In genomic region chr12:55736780-55737580, GRCh38 we compare ENCODE assay signal across 8 cellular contexts. TPM values are rescaled to one million over a fixed set of nuclear protein-coding genes. Genes with fewer than 3 reads are reported as not detected.
DNase-seq lines count a peak whose midpoint lies in the region; ATAC-seq and TF ChIP-seq lines count a peak whose summit lies in the region.

No MANE protein-coding gene starts in this region.

- peak overlapping the region; percentile 80 for H3K4me2 ChIP-seq in DND-41 (ENCODE audit: insufficient read depth, low read length)

- H3K27ac ChIP-seq in DND-41 (ENCODE audit: low read length) (peak overlapping the region; percentile 67), endodermal cell (ENCODE audit: low read depth, low read length) (peak overlapping the region; percentile 77)

- no peaks in the 10 kb centered on the region for H3K36me3 Mint-ChIP-seq in activated CD4-positive, alpha-beta T cell treated with anti-CD3 and anti-CD28 coated beads, Interleukin-2, amount 10 ng/mL, durations not matched to agents 7 days and 5 days (ENCODE audit: low read depth)
- H3K36me3 Mint-ChIP-seq in endodermal cell (ENCODE audit: low read depth) = no peaks in the 10 kb centered on the region

- POLR2A ChIA-PET in activated CD4-positive, alpha-beta T cell treated with anti-CD3 and anti-CD28 coated beads, Interleukin-2, amount 10 ng/mL, durations not matched to agents 7 days and 5 days (lab: Charles Lee) = no interaction called here

- H3K27me3 ChIP-seq in DND-41 (ENCODE audit: insufficient read depth, low read length, poor library complexity) (no peaks in the 10 kb centered on the region), endodermal cell (ENCODE audit: control insufficient read depth, insufficient read depth, low read length, poor library complexity, severe bottlenecking) (no peaks in the 10 kb centered on the region)

- H3K36me3 ChIP-seq in DND-41 (ENCODE audit: insufficient read depth, low read length) = no peaks in the 10 kb centered on the region
- no peaks in the 10 kb centered on the region for H3K36me3 ChIP-seq in endodermal cell (ENCODE audit: control insufficient read depth, insufficient read depth, low read length)

- H4K20me1 ChIP-seq in DND-41 (ENCODE audit: insufficient read depth, low read length) = no peaks in the 10 kb centered on the region

- CTCF ChIA-PET in activated CD4-positive, alpha-beta T cell treated with anti-CD3 and anti-CD28 coated beads, Interleukin-2, amount 10 ng/mL, durations not matched to agents 7 days and 5 days (lab: Charles Lee) = interaction anchor here (0.5 to 8.2 kb wide), 18 partner anchors 9 to 452 kb away, joined by 3 to 75 read pairs (median 4); partner anchors contain the start of genes BLOC1S1, ORMDL2, RAB5B and RDH5

- H3K27me3 Mint-ChIP-seq in activated CD4-positive, alpha-beta T cell treated with anti-CD3 and anti-CD28 coated beads, Interleukin-2, amount 10 ng/mL, durations not matched to agents 7 days and 5 days = peaks cover 5% of the 10 kb centered on the region
- H3K27me3 Mint-ChIP-seq in endodermal cell (ENCODE audit: insufficient read depth) = no peaks in the 10 kb centered on the region

- 46 to 51% methylated on average over 6 of the region's 6 CpGs for WGBS in endodermal cell (ENCODE audit: insufficient coverage in 1 of 2, insufficient read length in 1 of 2), 2 experiments

- H3K9ac ChIP-seq in DND-41 (ENCODE audit: low read depth, low read length) (peak overlapping the region; percentile 59), endodermal cell (ENCODE audit: extremely low read depth, low read length, poor library complexity, severe bottlenecking) (no peak overlapping the region)

- peaks cover 35% of the 10 kb centered on the region for H3K4me1 Mint-ChIP-seq in activated CD4-positive, alpha-beta T cell treated with anti-CD3 and anti-CD28 coated beads, Interleukin-2, amount 10 ng/mL, durations not matched to agents 7 days and 5 days
- H3K4me1 Mint-ChIP-seq in endodermal cell = peaks cover 20% of the 10 kb centered on the region

- no peaks in the 10 kb centered on the region for H3K79me2 ChIP-seq in DND-41 (ENCODE audit: insufficient read depth, low read length)

- peak; percentile 91 for TF ChIP-seq CTCF in DND-41 (IDR thresholded peaks at IDR 0.05; ENCODE audit: borderline replicate concordance, extremely low read depth, low read length, poor library complexity, severe bottlenecking)
- TF ChIP-seq CTCF in endodermal cell (conservative IDR thresholded peaks at IDR 0.05) = peak; percentile 96

- H3K4me1 ChIP-seq in DND-41 (ENCODE audit: insufficient read depth, low read length) (peaks cover 24% of the 10 kb centered on the region), endodermal cell (ENCODE audit: control insufficient read depth, insufficient read depth, low read length) (no peaks in the 10 kb centered on the region)

- H3K4me3 Mint-ChIP-seq in activated CD4-positive, alpha-beta T cell treated with anti-CD3 and anti-CD28 coated beads, Interleukin-2, amount 10 ng/mL, durations not matched to agents 7 days and 5 days = peak overlapping the region; percentile 87
- H3K4me3 Mint-ChIP-seq in endodermal cell = peak overlapping the region; percentile 57

- peak overlapping the region; percentile 87 for H2AFZ ChIP-seq in DND-41 (ENCODE audit: low read depth, low read length)

- H3K27ac Mint-ChIP-seq in activated CD4-positive, alpha-beta T cell treated with anti-CD3 and anti-CD28 coated beads, Interleukin-2, amount 10 ng/mL, durations not matched to agents 7 days and 5 days = no peak overlapping the region
- H3K27ac Mint-ChIP-seq in endodermal cell = peak overlapping the region; percentile 66

- ATAC-seq in DND-41 (ENCODE audit: insufficient read depth, low read depth) (peak; percentile 22; the same call in 1 of the 3 replicates), HG02678 (IDR thresholded peaks at IDR 0.05; ENCODE audit: unreplicated experiment) (peak; percentile 36), HG03520 (IDR thresholded peaks at IDR 0.05; ENCODE audit: unreplicated experiment) (no peak)

- no peaks in the 10 kb centered on the region for H3K9me3 ChIP-seq in DND-41 (ENCODE audit: insufficient read depth, low read length, severe bottlenecking)
- H3K9me3 ChIP-seq in endodermal cell (ENCODE audit: control insufficient read depth, low read length) = no peaks in the 10 kb centered on the region

- peak overlapping the region in 1 of 2 experiments; percentile 59; a peak in 2 of 4 replicates for H3K4me3 ChIP-seq in DND-41 (ENCODE audit: low read depth in 1 of 2, low read length in 2 of 2)
- peak overlapping the region; percentile 88 for H3K4me3 ChIP-seq in endodermal cell (ENCODE audit: low read length)

- DNase-seq in DND-41 (peak; percentile 70), NCI-H345 treated with DMSO at 0.1 percent for 48 hours (lab: John Stamatoyannopoulos, UW; ENCODE audit: unreplicated experiment) (peak; percentile 26), endodermal cell (peak; percentile 100), medulla oblongata (ENCODE audit: extremely low spot score) (peak; percentile 83), stromal cell of bone marrow (ENCODE audit: low read depth) (peak; percentile 61)
- DNase-seq in activated CD4-positive, alpha-beta T cell treated with anti-CD3 and anti-CD28 coated beads, Interleukin-2, amount 10 ng/mL, durations not matched to agents 7 days and 5 days = peak; percentile 66

- H3K9me3 Mint-ChIP-seq in activated CD4-positive, alpha-beta T cell treated with anti-CD3 and anti-CD28 coated beads, Interleukin-2, amount 10 ng/mL, durations not matched to agents 7 days and 5 days = no peaks in the 10 kb centered on the region
- H3K9me3 Mint-ChIP-seq in endodermal cell = no peaks in the 10 kb centered on the region

RNA-seq across cellular contexts. Expression of gene GDF11, which starts 5.9 kb away (rescaled TPM):
- 10 to 100 TPM in 1 of 2 experiments, 1 to 10 TPM in 1; 9.7 to 10.4 TPM for total RNA-seq in activated CD4-positive, alpha-beta T cell treated with anti-CD3 and anti-CD28 coated beads, Interleukin-2, amount 10 ng/mL, durations not matched to agents 7 days and 5 days
- 10 to 100 TPM; 29.8 to 33.0 TPM for total RNA-seq in endodermal cell
- polyA plus RNA-seq in endodermal cell (2013, experiment 1 of 2) = 32.4 TPM
- polyA plus RNA-seq in endodermal cell (2013, experiment 2 of 2) = 28.6 TPM

RNA-seq across cellular contexts. Expression of gene CD63, which starts 8.2 kb away (rescaled TPM):
- total RNA-seq in activated CD4-positive, alpha-beta T cell treated with anti-CD3 and anti-CD28 coated beads, Interleukin-2, amount 10 ng/mL, durations not matched to agents 7 days and 5 days = 100 to 1,000 TPM; 108 to 116 TPM
- 1,000 to 10,000 TPM in 1 of 2 donors, 100 to 1,000 TPM in 1; 879 to 1,041 TPM for total RNA-seq in endodermal cell
- 447 TPM for polyA plus RNA-seq in endodermal cell (2013, experiment 1 of 2)
- polyA plus RNA-seq in endodermal cell (2013, experiment 2 of 2) = 444 TPM

RNA-seq across cellular contexts. Expression of gene RDH5, which starts 16.8 kb away (rescaled TPM):
- total RNA-seq in activated CD4-positive, alpha-beta T cell treated with anti-CD3 and anti-CD28 coated beads, Interleukin-2, amount 10 ng/mL, durations not matched to agents 7 days and 5 days = 10 to 100 TPM; 23.3 to 25.8 TPM
- total RNA-seq in endodermal cell = 1 to 10 TPM; 4.1 to 7.4 TPM
- 4.7 TPM for polyA plus RNA-seq in endodermal cell (2013, experiment 1 of 2)
- 3.5 TPM for polyA plus RNA-seq in endodermal cell (2013, experiment 2 of 2)

RNA-seq across cellular contexts. Expression of gene BLOC1S1, which starts 21.1 kb away (rescaled TPM):
- total RNA-seq in activated CD4-positive, alpha-beta T cell treated with anti-CD3 and anti-CD28 coated beads, Interleukin-2, amount 10 ng/mL, durations not matched to agents 7 days and 5 days = 100 to 1,000 TPM; 164 to 181 TPM
- total RNA-seq in endodermal cell = 100 to 1,000 TPM in 1 of 2 donors, 10 to 100 TPM in 1; 95.1 to 102 TPM
- 93.0 TPM for polyA plus RNA-seq in endodermal cell (2013, experiment 1 of 2)
- 94.7 TPM for polyA plus RNA-seq in endodermal cell (2013, experiment 2 of 2)

RNA-seq across cellular contexts. Expression of gene ITGA7, which starts 29.3 kb away (rescaled TPM):
- total RNA-seq in activated CD4-positive, alpha-beta T cell treated with anti-CD3 and anti-CD28 coated beads, Interleukin-2, amount 10 ng/mL, durations not matched to agents 7 days and 5 days = 1 to 10 TPM; 3.1 TPM
- 100 to 1,000 TPM; 106 to 122 TPM for total RNA-seq in endodermal cell
- polyA plus RNA-seq in endodermal cell (2013, experiment 1 of 2) = 77.3 TPM
- polyA plus RNA-seq in endodermal cell (2013, experiment 2 of 2) = 71.6 TPM

Comparison
In these comparisons a context has a peak if more than half of its experiments do, and no peak if none do; other contexts are left out.
1. DNase-seq: peak in every context shown above with its lines; median percentile 100 in endodermal cell; 83 in medulla oblongata; 70 in DND-41; 66 in activated CD4-positive, alpha-beta T cell treated with anti-CD3 and anti-CD28 coated beads, Interleukin-2, amount 10 ng/mL, durations not matched to agents 7 days and 5 days; 61 in stromal cell of bone marrow; 26 in NCI-H345 treated with DMSO at 0.1 percent for 48 hours.
2. RNA of gene CD63, which starts 8.2 kb away (total RNA-seq): 879 to 1,041 TPM in endodermal cell; 108 to 116 TPM in activated CD4-positive, alpha-beta T cell treated with anti-CD3 and anti-CD28 coated beads, Interleukin-2, amount 10 ng/mL, durations not matched to agents 7 days and 5 days; every median in the first group is over 4 times any median in the second.